ENCODE assay signal across 12 cellular contexts in genomic region chr1:180235077-180235501, GRCh38. TPM values are rescaled to one million over a fixed set of nuclear protein-coding genes. Genes with fewer than 3 reads are reported as not detected.
DNase-seq lines count a peak whose midpoint lies in the region; TF ChIP-seq lines count a peak whose summit lies in the region.
"Had no signal": no experiment of that assay in that cellular context is flagged by ENCODE, and none has a peak within 500 bp of the region (broad histone marks: within the 10 kb centered on the region; RNA-seq: fewer than 3 reads in every experiment).

No MANE protein-coding gene starts in this region.

- H3K9me3 ChIP-seq in colonic mucosa (no peaks in the 10 kb centered on the region), mucosa of rectum (ENCODE audit: control insufficient read depth in 2 of 2, low read length in 2 of 2) (no peaks in the 10 kb centered on the region), subcutaneous abdominal adipose tissue (ENCODE audit: control insufficient read depth in 5 of 5, low read length in 5 of 5) (no peaks in the 10 kb centered on the region)

- H3K9ac ChIP-seq in colonic mucosa (ENCODE audit: low read depth in 2 of 2, low read length in 2 of 2) (no peak overlapping the region), mucosa of rectum (ENCODE audit: low read depth in 1 of 2, low read length in 2 of 2) (no peak overlapping the region), subcutaneous abdominal adipose tissue (ENCODE audit: low read length in 5 of 5) (no peak overlapping the region)

- peak; percentile 44 to 46 for DNase-seq in activated T-cell treated with anti-CD3 and anti-CD28 coated beads, Interleukin-2, amount 50 U/mL, for 48 hours
- no peak for DNase-seq in activated T-cell treated with anti-CD3 and anti-CD28 coated beads, Interleukin-2, amount 50 U/mL, for 1 hour
- DNase-seq in colonic mucosa (no peak), GM10266 (ENCODE audit: extremely low spot score) (no peak), NCI-H2107 (lab: John Stamatoyannopoulos, UW) (no peak), G401 (ENCODE audit: low spot score) (no peak)
- DNase-seq: ACHN, EL, NCI-H1048, T-helper 2 cell had no signal

- H3K27me3 ChIP-seq in colonic mucosa, result peaks cover 98% of the 10 kb centered on the region
- H3K27me3 ChIP-seq in mucosa of rectum (ENCODE audit: control insufficient read depth in 2 of 2, insufficient read depth in 2 of 2, low read length in 2 of 2), result peaks cover 79 to 92% of the 10 kb centered on the region in 2 donors
- H3K27me3 ChIP-seq in subcutaneous abdominal adipose tissue (ENCODE audit: control insufficient read depth in 5 of 5, insufficient read depth in 4 of 5, low read length in 5 of 5), result peaks cover 75 to 91% (median 88%) of the 10 kb centered on the region in 5 donors

- no peak overlapping the region for H3K27ac ChIP-seq in colonic mucosa
- no peak overlapping the region for H3K27ac ChIP-seq in mucosa of rectum (ENCODE audit: low read depth in 2 of 2, low read length in 2 of 2)
- H3K27ac ChIP-seq in subcutaneous abdominal adipose tissue (ENCODE audit: low read depth, low read length), result no peak overlapping the region

- peak overlapping the region; percentile 27 for H3K4me3 ChIP-seq in colonic mucosa
- H3K4me3 ChIP-seq in mucosa of rectum (ENCODE audit: low read length in 2 of 2), result peak overlapping the region; percentile 3 to 47
- peak overlapping the region in 3 of 5 donors; percentile 2 to 52 (median 45) for H3K4me3 ChIP-seq in subcutaneous abdominal adipose tissue (ENCODE audit: low read depth in 1 of 5, low read length in 5 of 5)

- intact Hi-C loops in colonic mucosa (cut with DNase I), result no loop called here

- no peak for TF ChIP-seq CTCF in colonic mucosa (IDR thresholded peaks at IDR 0.05)
- no peak for TF ChIP-seq CTCF in GM10266 (IDR thresholded peaks at IDR 0.05; ENCODE audit: control insufficient read depth, insufficient read depth, low read depth, missing control alignments)

- peaks cover 27% of the 10 kb centered on the region for H3K4me1 ChIP-seq in colonic mucosa
- H3K4me1 ChIP-seq in mucosa of rectum (ENCODE audit: control insufficient read depth in 2 of 2, insufficient read depth in 2 of 2, low read length in 2 of 2), result peaks cover 29 to 34% of the 10 kb centered on the region in 2 donors
- peaks cover 0 to 54% (median 51%) of the 10 kb centered on the region in 5 donors for H3K4me1 ChIP-seq in subcutaneous abdominal adipose tissue (ENCODE audit: control insufficient read depth in 5 of 5, insufficient read depth in 5 of 5, low read length in 5 of 5)

- in situ Hi-C loops in G401 (cut with HindIII; ENCODE audit: low sequenced_read_pairs), result no loop called here

- H3K36me3 ChIP-seq in colonic mucosa (no peaks in the 10 kb centered on the region), mucosa of rectum (ENCODE audit: control insufficient read depth in 2 of 2, insufficient read depth in 2 of 2, low read length in 2 of 2) (no peaks in the 10 kb centered on the region), subcutaneous abdominal adipose tissue (ENCODE audit: control insufficient read depth in 5 of 5, insufficient read depth in 5 of 5, low read length in 5 of 5) (no peaks in the 10 kb centered on the region)

RNA-seq across cellular contexts. Expression of gene LHX4, which starts 5.0 kb away (rescaled TPM):
- total RNA-seq in colonic mucosa, result under 1 TPM; 0.74 to 0.77 TPM
- not detected in 2 replicates for total RNA-seq in G401 (2014; rRNA removed; shearing (Covaris generic))

Comparison
In these comparisons a context has a peak if more than half of its experiments do, and no peak if none do; other contexts are left out.
1. DNase-seq: peak in activated T-cell treated with anti-CD3 and anti-CD28 coated beads, Interleukin-2, amount 50 U/mL, for 48 hours (2 of 2); none in activated T-cell treated with anti-CD3 and anti-CD28 coated beads, Interleukin-2, amount 50 U/mL, for 1 hour (single experiment), colonic mucosa (single experiment), GM10266 (single experiment), NCI-H2107 (single experiment) and G401 (single experiment).
2. Peak in every context shown above with its lines, with median percentiles within 50 percentile points of each other: H3K4me3 ChIP-seq.